17 cellular contexts compared by ENCODE assay signal in genomic region chr13:93771782-93772181, GRCh38.
A peak's percentile ranks its signal among the peaks of the same experiment; 100 is the strongest.
DNase-seq lines count a peak whose midpoint lies in the region; FAIRE-seq and TF ChIP-seq lines count a peak whose summit lies in the region.
"Had no signal": no experiment of that assay in that cellular context is flagged by ENCODE, and none has a peak within 500 bp of the region (broad histone marks: within the 10 kb centered on the region; RNA-seq: fewer than 3 reads in every experiment).

No MANE protein-coding gene starts in this region.

- CTCF ChIA-PET in SK-N-SH (lab: Yijun Ruan, JAX) = no interaction called here

- H3K4me2 ChIP-seq in SK-N-SH (no peak overlapping the region), fibroblast of lung (ENCODE audit: extremely low read depth, insufficient read depth, low read length) (no peak overlapping the region), osteoblast (ENCODE audit: insufficient read depth, low read length) (no peak overlapping the region)

- no peaks in the 10 kb centered on the region for H4K20me1 ChIP-seq in SK-N-SH (ENCODE audit: insufficient read depth)
- no peaks in the 10 kb centered on the region for H4K20me1 ChIP-seq in fibroblast of lung (ENCODE audit: control insufficient read depth, extremely low read depth, insufficient read depth, low read length)
- H4K20me1 ChIP-seq in osteoblast (ENCODE audit: insufficient read depth, low read length) = no peaks in the 10 kb centered on the region

- POLR2A ChIA-PET in SK-N-SH (lab: Yijun Ruan, JAX) = no interaction called here

- H3K9ac ChIP-seq in SK-N-SH (no peak overlapping the region), fibroblast of lung (ENCODE audit: insufficient read depth, low read length) (no peak overlapping the region)

- WGBS in SK-N-SH (ENCODE audit: low lambda C conversion rate) = 0% methylated on average over 1 of the region's 1 CpG

- H3K27me3 ChIP-seq in SK-N-SH (ENCODE audit: insufficient read depth) (no peaks in the 10 kb centered on the region), fibroblast of lung (ENCODE audit: control insufficient read depth, insufficient read depth, low read length) (no peaks in the 10 kb centered on the region), osteoblast (ENCODE audit: insufficient read depth, low read length) (no peaks in the 10 kb centered on the region)
- H3K27me3 ChIP-seq: Peyer's patch had no signal

- no peaks in the 10 kb centered on the region for H3K9me2 ChIP-seq in SK-N-SH

- no peak overlapping the region for H2AFZ ChIP-seq in SK-N-SH (ENCODE audit: low read depth)
- H2AFZ ChIP-seq in fibroblast of lung (ENCODE audit: low read length) = no peak overlapping the region
- no peak overlapping the region for H2AFZ ChIP-seq in osteoblast (ENCODE audit: low read length)

- H3F3A ChIP-seq in SK-N-SH (replicated peaks; ENCODE audit: insufficient read depth) = peaks cover 9% of the 10 kb centered on the region

- 0 out of 4 replicates have a peak, but pooled peaks of 1 of the 2 experiments have one; percentile 22 for TF ChIP-seq EP300 in SK-N-SH (IDR thresholded peaks at IDR 0.05; ENCODE audit: borderline replicate concordance in 1 of 2, low read depth in 1 of 2, low read length in 1 of 2)

- H3K27ac ChIP-seq in SK-N-SH (ENCODE audit: low read depth in 2 of 2, low read length in 1 of 2) = no peak overlapping the region
- no peak overlapping the region for H3K27ac ChIP-seq in fibroblast of lung (ENCODE audit: insufficient read depth, low read length)
- H3K27ac ChIP-seq in osteoblast (ENCODE audit: low read depth, low read length) = no peak overlapping the region
- H3K27ac ChIP-seq: Peyer's patch had no signal

- H3K4me3 ChIP-seq in SK-N-SH (ENCODE audit: low read depth in 2 of 2, low read length in 1 of 2) (no peak overlapping the region), fibroblast of lung (replicated peaks in 1 of 4; ENCODE audit: control extremely low read depth in 1 of 4, insufficient read depth in 1 of 4, low read depth in 3 of 4, low read length in 4 of 4) (no peak overlapping the region), osteoblast (ENCODE audit: insufficient read depth, low read length) (no peak overlapping the region)
- H3K4me3 ChIP-seq: Peyer's patch had no signal

- H3K36me3 ChIP-seq in SK-N-SH (replicated peaks in 1 of 2; ENCODE audit: control insufficient read depth in 1 of 2, insufficient read depth in 2 of 2, low read length in 1 of 2) (no peaks in the 10 kb centered on the region), fibroblast of lung (ENCODE audit: control insufficient read depth, insufficient read depth, low read length) (no peaks in the 10 kb centered on the region), osteoblast (ENCODE audit: insufficient read depth, low read length) (no peaks in the 10 kb centered on the region)
- H3K36me3 ChIP-seq: Peyer's patch had no signal

- H3K79me2 ChIP-seq in SK-N-SH (ENCODE audit: insufficient read depth) (no peaks in the 10 kb centered on the region), fibroblast of lung (ENCODE audit: control insufficient read depth, insufficient read depth, low read length) (no peaks in the 10 kb centered on the region), osteoblast (ENCODE audit: insufficient read depth, low read length) (no peaks in the 10 kb centered on the region)

- H3K9me3 ChIP-seq in SK-N-SH (no peaks in the 10 kb centered on the region), fibroblast of lung (ENCODE audit: control insufficient read depth, insufficient read depth, low read depth, low read length) (no peaks in the 10 kb centered on the region), osteoblast (ENCODE audit: low read depth, low read length) (no peaks in the 10 kb centered on the region)
- H3K9me3 ChIP-seq: Peyer's patch had no signal

- DNase-seq in NCI-H226 (peak; percentile 68), SK-N-SH (no peak), fibroblast of lung (ENCODE audit: low read depth in 2 of 2) (peak; percentile 15 to 60), osteoblast (ENCODE audit: insufficient read length, low spot score, missing footprints) (peak; percentile 57), NCI-H748 treated with DMSO at 0.1 percent for 48 hours (lab: John Stamatoyannopoulos, UW) (no peak), middle frontal gyrus (ENCODE audit: extremely low spot score, low spot score) (no peak), LoVo (ENCODE audit: low spot score) (no peak), GM19239 (ENCODE audit: insufficient read length, low spot score) (no peak)
- DNase-seq: DMS 273 treated with DMSO at 0.1 percent for 48 hours, H7, Karpas-422, NCI-H1417, NCI-H1930, NCI-H446, NCI-H774, Peyer's patch, SHP77 treated with DMSO at 0.1 percent for 48 hours had no signal

- no peak for TF ChIP-seq RAD21 in SK-N-SH (IDR thresholded peaks at IDR 0.05; ENCODE audit: low read length)

- H3K4me1 ChIP-seq in SK-N-SH (ENCODE audit: control insufficient read depth in 1 of 2, insufficient read depth in 2 of 2, low read depth in 1 of 2, low read length in 1 of 2) (peaks cover 0 to 36% of the 10 kb centered on the region in 2 experiments; a peak in 2 of 4 replicates), fibroblast of lung (ENCODE audit: control insufficient read depth, extremely low read depth, insufficient read depth, low read length) (peaks cover 3% of the 10 kb centered on the region), osteoblast (ENCODE audit: insufficient read depth, low read length) (peaks cover 37% of the 10 kb centered on the region)
- H3K4me1 ChIP-seq: Peyer's patch had no signal

- TF ChIP-seq CTCF in SK-N-SH (IDR thresholded peaks at IDR 0.05) = no peak
- TF ChIP-seq CTCF in fibroblast of lung (conservative IDR thresholded peaks at IDR 0.05 in 1 of 2, IDR thresholded peaks at IDR 0.05 in 1 of 2; ENCODE audit: low read depth in 1 of 2, low read length in 2 of 2) = no peak
- TF ChIP-seq CTCF in osteoblast (IDR thresholded peaks at IDR 0.05; ENCODE audit: extremely low read depth, low read depth, low read length) = no peak

- no peak for FAIRE-seq in GM19239 (lab: Jason Lieb, UNC)

TF ChIP-seq in SK-N-SH, 30 proteins besides CTCF, POLR2A, EP300 and RAD21:
- TF ChIP-seq TCF12 (IDR thresholded peaks at IDR 0.05) (peak; percentile 49), RXRA (IDR thresholded peaks at IDR 0.05; ENCODE audit: borderline replicate concordance, low read depth) (peak; percentile 36; the same call in 1 of the 2 replicates), FOSL2 (IDR thresholded peaks at IDR 0.05; ENCODE audit: borderline replicate concordance, low read depth) (0 out of 2 replicates have a peak, but pooled peaks have one; percentile 31), RFX5 (IDR thresholded peaks at IDR 0.05; ENCODE audit: low read length) (no peak), MEF2A (IDR thresholded peaks at IDR 0.05; ENCODE audit: borderline replicate concordance, low read depth) (0 out of 2 replicates have a peak, but pooled peaks have one; percentile 20), FOXJ3 (CRISPR knock-in tag; IDR thresholded peaks at IDR 0.05) (no peak), CHD2 (IDR thresholded peaks at IDR 0.05; ENCODE audit: low read length, partially characterized antibody) (no peak), NFIC (IDR thresholded peaks at IDR 0.05; ENCODE audit: borderline replicate concordance) (peak; percentile 81), FOXM1 (IDR thresholded peaks at IDR 0.05; ENCODE audit: low read depth) (no peak), JUND (IDR thresholded peaks at IDR 0.05) (peak; percentile 45; the same call in 1 of the 2 replicates)
- TF ChIP-seq, protein P1, sequence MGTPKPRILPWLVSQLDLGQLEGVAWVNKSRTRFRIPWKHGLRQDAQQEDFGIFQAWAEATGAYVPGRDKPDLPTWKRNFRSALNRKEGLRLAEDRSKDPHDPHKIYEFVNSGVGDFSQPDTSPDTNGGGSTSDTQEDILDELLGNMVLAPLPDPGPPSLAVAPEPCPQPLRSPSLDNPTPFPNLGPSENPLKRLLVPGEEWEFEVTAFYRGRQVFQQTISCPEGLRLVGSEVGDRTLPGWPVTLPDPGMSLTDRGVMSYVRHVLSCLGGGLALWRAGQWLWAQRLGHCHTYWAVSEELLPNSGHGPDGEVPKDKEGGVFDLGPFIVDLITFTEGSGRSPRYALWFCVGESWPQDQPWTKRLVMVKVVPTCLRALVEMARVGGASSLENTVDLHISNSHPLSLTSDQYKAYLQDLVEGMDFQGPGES (IDR thresholded peaks at IDR 0.05; ENCODE audit: low read depth, low read length) = no peak

Comparison
In these comparisons a context has a peak if more than half of its experiments do, and no peak if none do; other contexts are left out.
1. DNase-seq: peak in NCI-H226 (single experiment), fibroblast of lung (2 of 2) and osteoblast (single experiment); none in SK-N-SH (single experiment), NCI-H748 treated with DMSO at 0.1 percent for 48 hours (single experiment), middle frontal gyrus (single experiment), LoVo (single experiment) and GM19239 (single experiment).